Comparison of ENCODE assay signal across 3 cellular contexts in the genomic region with DNA sequence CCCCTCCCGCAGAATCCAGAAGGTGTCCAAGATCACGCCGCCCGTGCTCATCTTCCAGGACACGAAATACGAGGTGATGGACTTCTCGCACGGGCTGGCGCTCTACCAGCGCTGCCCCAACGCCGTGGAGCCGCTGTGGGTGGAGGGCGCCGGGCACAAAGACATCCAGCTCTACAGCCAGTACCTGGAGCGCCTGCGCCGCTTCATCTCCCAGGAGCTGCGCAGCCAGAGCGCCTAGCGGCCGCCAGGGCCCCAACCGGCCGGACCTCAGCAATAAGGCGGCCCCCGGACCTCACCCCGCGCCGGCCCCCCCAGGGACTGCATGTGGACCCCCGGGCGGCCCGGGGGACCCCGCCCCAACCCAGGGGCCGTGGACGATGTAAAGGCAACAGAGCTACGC. TPM values are rescaled to one million over a fixed set of nuclear protein-coding genes. Genes with fewer than 3 reads are reported as not detected.
"Had no signal": no experiment of that assay in that cellular context is flagged by ENCODE, and none has a peak within 500 bp of the region (broad histone marks: within the 10 kb centered on the region; RNA-seq: fewer than 3 reads in every experiment).

No MANE protein-coding gene starts in this region.

RNA-seq across cellular contexts. Expression of a gene that starts 50.5 kb away (rescaled TPM):
- total RNA-seq: M059J, MCF 10A, NCI-H460 had no signal
